ENCODE assay signal across 21 cellular contexts in the genomic region with DNA sequence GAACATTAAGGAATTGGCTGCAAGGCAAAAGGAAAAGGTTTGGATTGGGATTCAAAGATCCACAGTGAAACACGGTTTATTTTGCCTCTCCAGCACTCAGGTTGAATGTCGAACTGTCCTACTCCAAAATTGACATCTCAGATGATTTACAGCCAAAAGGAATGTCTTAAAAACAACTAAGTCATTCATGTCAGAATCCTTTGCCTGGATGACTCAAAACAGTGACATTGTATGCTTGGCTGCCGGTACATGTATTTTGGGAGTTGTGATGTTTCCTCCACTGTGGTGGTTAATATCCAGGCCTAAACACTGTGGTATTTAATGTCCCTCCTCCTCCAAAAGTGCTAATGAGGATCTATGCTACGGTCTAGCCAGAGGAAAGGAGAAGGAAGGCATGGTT.
"Had no signal": no experiment of that assay in that cellular context is flagged by ENCODE, and none has a peak within 500 bp of the region (broad histone marks: within the 10 kb centered on the region; RNA-seq: fewer than 3 reads in every experiment).

No MANE protein-coding gene starts in this region.

- H3K4me3 Mint-ChIP-seq: activated naive CD4-positive, alpha-beta T cell treated with anti-CD3 and anti-CD28 coated beads, Interleukin-2, amount 50 U/mL, for 24 hours; activated T-cell treated with anti-CD3 and anti-CD28 coated beads, Interleukin-2, amount 50 U/mL, for 4 hours; memory B cell; naive thymus-derived CD8-positive, alpha-beta T cell; stimulated activated naive CD8-positive, alpha-beta T cell treated with anti-CD3 and anti-CD28 coated beads, Interleukin-15, Interleukin-2, amounts not matched to agents 100 ng/mL and 50 ng/mL, for 24 hours had no signal

- H3K27ac ChIP-seq: ascending aorta, dorsolateral prefrontal cortex, left lung, ovary, psoas muscle, skin epidermis, tibial nerve, vagina had no signal

- H3K9me3 ChIP-seq: ascending aorta, left lung, ovary, tibial nerve, vagina had no signal

- H3K27me3 Mint-ChIP-seq: activated naive CD4-positive, alpha-beta T cell treated with anti-CD3 and anti-CD28 coated beads, Interleukin-2, amount 50 U/mL, for 24 hours; memory B cell; naive thymus-derived CD8-positive, alpha-beta T cell; stimulated activated naive CD8-positive, alpha-beta T cell treated with anti-CD3 and anti-CD28 coated beads, Interleukin-15, Interleukin-2, amounts not matched to agents 100 ng/mL and 50 ng/mL, for 24 hours had no signal

- H3K27me3 ChIP-seq: ascending aorta, dorsolateral prefrontal cortex, left lung, ovary, tibial nerve, vagina had no signal

- DNase-seq: activated CD4-positive, alpha-beta T cell treated with anti-CD3 and anti-CD28 coated beads, Interleukin-2, amount 50 U/mL, for 1 hour; activated CD8-positive, alpha-beta memory T cell treated with anti-CD3 and anti-CD28 coated beads, Interleukin-2, amount 50 U/mL, for 4 hours; activated gamma-delta T cell; activated T-cell treated with anti-CD3 and anti-CD28 coated beads, Interleukin-2, amount 50 U/mL, for 4 hours; dorsolateral prefrontal cortex; foreskin fibroblast; glutamatergic neuron; hypothalamus; left lung; naive thymus-derived CD8-positive, alpha-beta T cell; ovary; psoas muscle; right cardiac atrium had no signal

- H3K27ac Mint-ChIP-seq: activated naive CD4-positive, alpha-beta T cell treated with anti-CD3 and anti-CD28 coated beads, Interleukin-2, amount 50 U/mL, for 24 hours; memory B cell; stimulated activated naive CD8-positive, alpha-beta T cell treated with anti-CD3 and anti-CD28 coated beads, Interleukin-15, Interleukin-2, amounts not matched to agents 100 ng/mL and 50 ng/mL, for 24 hours had no signal

- ATAC-seq: activated CD4-positive, CD25-positive, alpha-beta regulatory T cell treated with anti-CD3 and anti-CD28 coated beads, Interleukin-2, amount 50 U/mL, for 24 hours; activated T-cell treated with anti-CD3 and anti-CD28 coated beads, Interleukin-2, amount 50 U/mL, for 4 hours; left lung; naive thymus-derived CD8-positive, alpha-beta T cell; psoas muscle; right cardiac atrium had no signal

- H3K4me3 ChIP-seq: ascending aorta, dorsolateral prefrontal cortex, left lung, ovary, psoas muscle, skin epidermis, tibial nerve, vagina had no signal

- H3K36me3 ChIP-seq: ovary had no signal

- H3K9me3 Mint-ChIP-seq: activated naive CD4-positive, alpha-beta T cell treated with anti-CD3 and anti-CD28 coated beads, Interleukin-2, amount 50 U/mL, for 24 hours; activated T-cell treated with anti-CD3 and anti-CD28 coated beads, Interleukin-2, amount 50 U/mL, for 4 hours; memory B cell; naive thymus-derived CD8-positive, alpha-beta T cell; stimulated activated naive CD8-positive, alpha-beta T cell treated with anti-CD3 and anti-CD28 coated beads, Interleukin-15, Interleukin-2, amounts not matched to agents 100 ng/mL and 50 ng/mL, for 24 hours had no signal

- H3K4me1 ChIP-seq: ascending aorta, left lung, psoas muscle, tibial nerve, vagina had no signal

- H3K4me1 Mint-ChIP-seq: activated naive CD4-positive, alpha-beta T cell treated with anti-CD3 and anti-CD28 coated beads, Interleukin-2, amount 50 U/mL, for 24 hours had no signal
